Comparison of ENCODE assay signal across 9 cellular contexts in genomic region chr7:85554294-85554877, GRCh38.
A peak's percentile ranks its signal among the peaks of the same experiment; 100 is the strongest.
DNase-seq lines count a peak whose midpoint lies in the region; ATAC-seq, FAIRE-seq and TF ChIP-seq lines count a peak whose summit lies in the region.
"Had no signal": no experiment of that assay in that cellular context is flagged by ENCODE, and none has a peak within 500 bp of the region (broad histone marks: within the 10 kb centered on the region; RNA-seq: fewer than 3 reads in every experiment).

No MANE protein-coding gene starts in this region.

- peak; percentile 84 for FAIRE-seq in endometrium (lab: Jason Lieb, UNC)

- H3K36me3 ChIP-seq in PC-3 (ENCODE audit: low read depth, low read length) (no peaks in the 10 kb centered on the region), neural cell (ENCODE audit: insufficient read depth, low read length) (no peaks in the 10 kb centered on the region)

- no peaks in the 10 kb centered on the region for H4K20me1 ChIP-seq in PC-3 (ENCODE audit: low read length)
- H4K20me1 ChIP-seq in neural cell (ENCODE audit: insufficient read depth), result no peaks in the 10 kb centered on the region

- H3K4me1 ChIP-seq in PC-3 (ENCODE audit: insufficient read depth, low read length), result no peaks in the 10 kb centered on the region

- H3K9me3 ChIP-seq in PC-3 (ENCODE audit: low read length), result no peaks in the 10 kb centered on the region
- H3K9me3 ChIP-seq in neural cell (ENCODE audit: low read length), result no peaks in the 10 kb centered on the region

- H3K27ac ChIP-seq in PC-3 (ENCODE audit: low read length), result no peak overlapping the region
- no peak overlapping the region for H3K27ac ChIP-seq in neural cell (ENCODE audit: low read length)

- in situ Hi-C loops in KBM-7 (cut with MboI; ENCODE audit: low pct_unique_long_range_greater_than_20kb, low sequenced_read_pairs), result no loop called here

- ATAC-seq in GM21737 (IDR thresholded peaks at IDR 0.05; ENCODE audit: unreplicated experiment) (peak; percentile 70), PC-3 (peak; percentile 57)
- ATAC-seq: stimulated activated naive CD8-positive, alpha-beta T cell treated with anti-CD3 and anti-CD28 coated beads, Interleukin-15, amount 100 ng/mL, for 72 hours had no signal

- no TSS peak for BruUV-seq in PC-3 (replicated peaks; lab: Mats Ljungman, UMichigan)

- peak; percentile 61 for DNase-seq in SIG-M5 treated with dmso at 0.1 percent for 504 hours (lab: John Stamatoyannopoulos, UW; ENCODE audit: unreplicated experiment)
- DNase-seq in SIG-M5 (lab: John Stamatoyannopoulos, UW), result no peak
- peak; percentile 80 for DNase-seq in KBM-7
- DNase-seq in PC-3, result peak; percentile 82
- no peak for DNase-seq in middle frontal gyrus (ENCODE audit: extremely low spot score, low spot score)

- H3K27me3 ChIP-seq in PC-3 (ENCODE audit: low read length) (no peaks in the 10 kb centered on the region), neural cell (ENCODE audit: insufficient read depth, low read depth, low read length) (no peaks in the 10 kb centered on the region)

- peak; percentile 85 for TF ChIP-seq RAD21 in neural cell (conservative IDR thresholded peaks at IDR 0.05)

- POLR2A ChIA-PET in PC-3 (lab: Charles Lee; ENCODE audit: unreplicated experiment), result no interaction called here

- H3K9me2 ChIP-seq in PC-3 (replicated peaks; ENCODE audit: low read length) (no peaks in the 10 kb centered on the region), neural cell (ENCODE audit: insufficient read depth, low read length) (no peaks in the 10 kb centered on the region)

- H3F3A ChIP-seq in PC-3 (ENCODE audit: low read length, unreplicated experiment), result no peaks in the 10 kb centered on the region
- no peaks in the 10 kb centered on the region for H3F3A ChIP-seq in neural cell (ENCODE audit: insufficient read depth, low read length, poor library complexity, severe bottlenecking)

- TF ChIP-seq EP300 in neural cell (conservative IDR thresholded peaks at IDR 0.05; ENCODE audit: poor library complexity, severe bottlenecking), result no peak

- H3K9ac ChIP-seq in PC-3 (ENCODE audit: low read length), result no peak overlapping the region
- H3K9ac ChIP-seq in neural cell (ENCODE audit: low read length), result no peak overlapping the region

- H3K4me2 ChIP-seq in PC-3 (ENCODE audit: low read length) (no peak overlapping the region), neural cell (ENCODE audit: low read length) (no peak overlapping the region)

- CTCF ChIA-PET in PC-3 (lab: Charles Lee), result no interaction called here

- peak; percentile 79 for TF ChIP-seq CTCF in PC-3 (conservative IDR thresholded peaks at IDR 0.05; ENCODE audit: low read depth, low read length)
- peak; percentile 86 for TF ChIP-seq CTCF in neural cell (IDR thresholded peaks at IDR 0.05; ENCODE audit: poor library complexity, severe bottlenecking)

- H3K79me2 ChIP-seq in PC-3 (ENCODE audit: low read length) (no peaks in the 10 kb centered on the region), neural cell (replicated peaks; ENCODE audit: insufficient read depth, low read length) (no peaks in the 10 kb centered on the region)

- intact Hi-C loops in PC-3 (cut with micrococcal nuclease), result loop anchor here (1.0 to 2.0 kb wide), 6 partner anchors 84 to 516 kb away; no protein-coding TSS in a partner anchor

- no peak overlapping the region for H3K4me3 ChIP-seq in PC-3 (ENCODE audit: low read length)
- no peak overlapping the region for H3K4me3 ChIP-seq in neural cell (ENCODE audit: low read length)

- no peak overlapping the region for H2AFZ ChIP-seq in PC-3 (ENCODE audit: low read length)
- no peak overlapping the region for H2AFZ ChIP-seq in neural cell (ENCODE audit: low read depth, low read length)

TF ChIP-seq in neural cell, 6 proteins besides CTCF, POLR2A, EP300 and RAD21:
- no peak for TF ChIP-seq EZH2 (IDR thresholded peaks at IDR 0.05; ENCODE audit: borderline replicate concordance, insufficient read depth, low read length, poor library complexity, severe bottlenecking)
- peak; percentile 92 for TF ChIP-seq SMC3 (conservative IDR thresholded peaks at IDR 0.05; ENCODE audit: poor library complexity)

Comparison
In these comparisons a context has a peak if more than half of its experiments do, and no peak if none do; other contexts are left out.
1. DNase-seq: peak in SIG-M5 treated with dmso at 0.1 percent for 504 hours (single experiment), KBM-7 (single experiment) and PC-3 (single experiment); none in SIG-M5 (single experiment) and middle frontal gyrus (single experiment).